In genomic region chrX:71198066-71198465, GRCh38 we compare ENCODE assay signal across 8 cellular contexts. TPM values are rescaled to one million over a fixed set of nuclear protein-coding genes. Genes with fewer than 3 reads are reported as not detected.
DNase-seq lines count a peak whose midpoint lies in the region; ATAC-seq lines count a peak whose summit lies in the region.

No MANE protein-coding gene starts in this region.

- H3K27me3 ChIP-seq in BLaER1 treated with 17β-estradiol and CSF1 and Interleukin-3, amounts not matched to agents 10 nM and 100 nM = peaks cover 14 to 53% (median 30%) of the 10 kb centered on the region in 11 experiments; a peak in 21 of 22 replicates

- peak overlapping the region; percentile 90 to 95 for H3K27ac Mint-ChIP-seq in activated naive CD4-positive, alpha-beta T cell treated with anti-CD3 and anti-CD28 coated beads, Interleukin-2, amount 50 U/mL, for 72 hours

- peak overlapping the region in 9 of 10 experiments; percentile 37 to 67 (median 53); a peak in 19 of 20 replicates for H3K4me3 ChIP-seq in BLaER1 treated with 17β-estradiol and CSF1 and Interleukin-3, amounts not matched to agents 10 nM and 100 nM

- H3K27ac ChIP-seq in BLaER1 treated with 17β-estradiol and CSF1 and Interleukin-3, amounts not matched to agents 10 nM and 100 nM = peak overlapping the region; percentile 2 to 79 (median 66); a peak in 20 of 22 replicates

- no peaks in the 10 kb centered on the region for H4K20me1 ChIP-seq in BLaER1 treated with 17β-estradiol and CSF1 and Interleukin-3, amounts not matched to agents 10 nM and 100 nM

- peaks cover 6 to 23% of the 10 kb centered on the region in 2 donors for H3K36me3 Mint-ChIP-seq in activated naive CD4-positive, alpha-beta T cell treated with anti-CD3 and anti-CD28 coated beads, Interleukin-2, amount 50 U/mL, for 72 hours

- peak overlapping the region; percentile 39 to 89 (median 77) for H3K4me2 ChIP-seq in BLaER1 treated with 17β-estradiol and CSF1 and Interleukin-3, amounts not matched to agents 10 nM and 100 nM

- no peak for DNase-seq in activated naive CD4-positive, alpha-beta T cell treated with anti-CD3 and anti-CD28 coated beads, Interleukin-2, amount 50 U/mL, for 72 hours (ENCODE audit: low spot score in 2 of 2)
- DNase-seq in NCI-H526 treated with DMSO at 0.1 percent for 48 hours (lab: John Stamatoyannopoulos, UW) (no peak), cardiac septum (ENCODE audit: low spot score) (no peak)
- DNase-seq in stimulated activated CD4-positive, alpha-beta T cell treated with anti-CD3 and anti-CD28 coated beads, Interleukin-1b, Interleukin-23, amount 100 ng/mL, for 48 hours = no peak

- no peaks in the 10 kb centered on the region for H3K36me3 ChIP-seq in BLaER1 treated with 17β-estradiol and CSF1 and Interleukin-3, amounts not matched to agents 10 nM and 100 nM

- intact Hi-C loops in cardiac septum (cut with DNase I) = no loop called here

- H3K9me3 Mint-ChIP-seq in activated naive CD4-positive, alpha-beta T cell treated with anti-CD3 and anti-CD28 coated beads, Interleukin-2, amount 50 U/mL, for 72 hours = no peaks in the 10 kb centered on the region

- peak overlapping the region; percentile 31 to 75 (median 64); a peak in 17 of 22 replicates for H3K9ac ChIP-seq in BLaER1 treated with 17β-estradiol and CSF1 and Interleukin-3, amounts not matched to agents 10 nM and 100 nM

- H3K4me1 ChIP-seq in BLaER1 treated with 17β-estradiol and CSF1 and Interleukin-3, amounts not matched to agents 10 nM and 100 nM = peaks cover 10 to 29% (median 18%) of the 10 kb centered on the region in 10 experiments; a peak in 16 of 20 replicates

- ATAC-seq in GM19351 (IDR thresholded peaks at IDR 0.05; ENCODE audit: unreplicated experiment) (peak; percentile 65), HG03558 (IDR thresholded peaks at IDR 0.05; ENCODE audit: extremely low read depth, unreplicated experiment) (peak; percentile 47), HG02852 (IDR thresholded peaks at IDR 0.05; ENCODE audit: unreplicated experiment) (no peak)
- ATAC-seq in activated naive CD4-positive, alpha-beta T cell treated with anti-CD3 and anti-CD28 coated beads, Interleukin-2, amount 50 U/mL, for 72 hours = peak; percentile 47 to 50

- no peaks in the 10 kb centered on the region for H3K9me3 ChIP-seq in BLaER1 treated with 17β-estradiol and CSF1 and Interleukin-3, amounts not matched to agents 10 nM and 100 nM (replicated peaks in 1 of 11)

RNA-seq across cellular contexts. Expression of gene GJB1, which starts 25.0 kb away (rescaled TPM):
- under 1 TPM in 1 of 2 donors, not detected in 1; 0.16 TPM for total RNA-seq in activated naive CD4-positive, alpha-beta T cell treated with anti-CD3 and anti-CD28 coated beads, Interleukin-2, amount 50 U/mL, for 72 hours
- total RNA-seq in cardiac septum = not detected

RNA-seq across cellular contexts. Expression of gene NLGN3, which starts 53.4 kb away (rescaled TPM):
- total RNA-seq in activated naive CD4-positive, alpha-beta T cell treated with anti-CD3 and anti-CD28 coated beads, Interleukin-2, amount 50 U/mL, for 72 hours = 1 to 10 TPM; 2.1 to 3.6 TPM
- 0.67 TPM for total RNA-seq in cardiac septum

RNA-seq across cellular contexts. Expression of gene ZMYM3, which starts 55.9 kb away (rescaled TPM):
- total RNA-seq in activated naive CD4-positive, alpha-beta T cell treated with anti-CD3 and anti-CD28 coated beads, Interleukin-2, amount 50 U/mL, for 72 hours = 10 to 100 TPM in 1 of 2 donors, 1 to 10 TPM in 1; 5.1 to 32.5 TPM
- total RNA-seq in cardiac septum = 12.7 TPM
